9 cellular contexts compared by ENCODE assay signal in genomic region chr18:52903858-52904257, GRCh38.
DNase-seq lines count a peak whose midpoint lies in the region; TF ChIP-seq lines count a peak whose summit lies in the region.
"Had no signal": no experiment of that assay in that cellular context is flagged by ENCODE, and none has a peak within 500 bp of the region (broad histone marks: within the 10 kb centered on the region; RNA-seq: fewer than 3 reads in every experiment).

No MANE protein-coding gene starts in this region.

- no peak overlapping the region for H2BK5ac ChIP-seq in trophoblast cell (ENCODE audit: low read depth, low read length, poor library complexity)

- no peak overlapping the region for H3K18ac ChIP-seq in trophoblast cell (ENCODE audit: low read length)

- H3K27me3 ChIP-seq in A673 (replicated peaks; ENCODE audit: insufficient read depth, low read depth, low read length, poor library complexity), result no peaks in the 10 kb centered on the region
- no peaks in the 10 kb centered on the region for H3K27me3 ChIP-seq in trophoblast cell (ENCODE audit: insufficient read depth, low read length)

- H3K14ac ChIP-seq in trophoblast cell (ENCODE audit: low read length), result no peak overlapping the region

- H4K12ac ChIP-seq in trophoblast cell (ENCODE audit: low read depth, low read length), result no peak overlapping the region

- no peak overlapping the region for H3K4me2 ChIP-seq in trophoblast cell (ENCODE audit: low read length)

- no peak overlapping the region for H2AK5ac ChIP-seq in trophoblast cell (ENCODE audit: low read length)

- no peak overlapping the region for H2BK12ac ChIP-seq in trophoblast cell (ENCODE audit: low read length)

- H3K27ac ChIP-seq in A673 (ENCODE audit: low read depth, low read length, poor library complexity, severe bottlenecking) (no peak overlapping the region), trophoblast cell (ENCODE audit: low read depth, low read length) (no peak overlapping the region), coronary artery (no peak overlapping the region)
- H3K27ac ChIP-seq: parathyroid adenoma had no signal

- no peak overlapping the region for H3K4ac ChIP-seq in trophoblast cell (ENCODE audit: low read depth, low read length)

- no peak overlapping the region for H3K4me3 ChIP-seq in A673 (ENCODE audit: low read depth, low read length, poor library complexity, severe bottlenecking)
- H3K4me3 ChIP-seq in trophoblast cell (ENCODE audit: low read depth, low read length), result no peak overlapping the region
- no peak overlapping the region for H3K4me3 ChIP-seq in coronary artery

- no peaks in the 10 kb centered on the region for H3K79me1 ChIP-seq in trophoblast cell (ENCODE audit: low read length)

- H2AFZ ChIP-seq in trophoblast cell (ENCODE audit: insufficient read depth, low read length, poor library complexity), result no peak overlapping the region
- H2AFZ ChIP-seq: parathyroid adenoma had no signal

- no peak overlapping the region for H3K23ac ChIP-seq in trophoblast cell (ENCODE audit: low read length)

- TF ChIP-seq CTCF in A673 (conservative IDR thresholded peaks at IDR 0.05; ENCODE audit: low read depth, low read length) (peak; percentile 93), GM12874 (IDR thresholded peaks at IDR 0.05; ENCODE audit: insufficient read depth, low read depth, low read length) (peak; percentile 43; the same call in 1 of the 2 replicates), coronary artery (IDR thresholded peaks at IDR 0.05) (no peak)

- BruUV-seq in A673 (replicated peaks; lab: Mats Ljungman, UMichigan), result no TSS peak

- H3K4me1 ChIP-seq in A673 (ENCODE audit: insufficient read depth, low read length, poor library complexity, severe bottlenecking), result peaks cover 25% of the 10 kb centered on the region
- H3K4me1 ChIP-seq in trophoblast cell (ENCODE audit: control insufficient read depth in 1 of 2, insufficient read depth in 2 of 2, low read length in 2 of 2), result peaks cover 2 to 4% of the 10 kb centered on the region in 2 experiments
- H3K4me1 ChIP-seq: parathyroid adenoma had no signal

- no peaks in the 10 kb centered on the region for H3K36me3 ChIP-seq in A673 (ENCODE audit: insufficient read depth, low read length, poor library complexity, severe bottlenecking)
- no peaks in the 10 kb centered on the region for H3K36me3 ChIP-seq in trophoblast cell (ENCODE audit: control insufficient read depth in 1 of 2, insufficient read depth in 2 of 2, low read length in 2 of 2)

- H3K79me2 ChIP-seq in trophoblast cell (ENCODE audit: control insufficient read depth, insufficient read depth, low read length, poor library complexity), result no peaks in the 10 kb centered on the region
- H3K79me2 ChIP-seq: parathyroid adenoma had no signal

- H3K9me3 ChIP-seq in A673 (ENCODE audit: low read depth, low read length, poor library complexity, severe bottlenecking), result no peaks in the 10 kb centered on the region
- no peaks in the 10 kb centered on the region for H3K9me3 ChIP-seq in trophoblast cell (ENCODE audit: insufficient read depth, low read depth, low read length)

- POLR2A ChIA-PET in A673 (lab: Charles Lee; ENCODE audit: low non-redundant PET), result interaction anchor here (0.7 kb wide), 1 partner anchor 21 kb away, joined by 3 read pairs; no protein-coding TSS in a partner anchor

- intact Hi-C loops in A673 (cut with micrococcal nuclease; ENCODE audit: unreplicated experiment), result loop anchor here (5.0 to 10.0 kb wide), 3 partner anchors 179 to 1237 kb away; partner anchors contain the start of gene DCC

- no peak overlapping the region for H4K8ac ChIP-seq in trophoblast cell (ENCODE audit: low read depth, low read length)

- no peak overlapping the region for H3K9ac ChIP-seq in trophoblast cell (ENCODE audit: low read length)
- H3K9ac ChIP-seq: parathyroid adenoma had no signal

- CTCF ChIA-PET in A673 (lab: Charles Lee), result no interaction called here

- H2BK120ac ChIP-seq in trophoblast cell (ENCODE audit: insufficient read depth, low read length, poor library complexity), result no peak overlapping the region

- H4K91ac ChIP-seq in trophoblast cell (ENCODE audit: low read depth, low read length), result no peak overlapping the region

- DNase-seq in A673 (ENCODE audit: low spot score) (peak; percentile 85), NCI-H460 (ENCODE audit: extremely low read depth, low read depth) (peak; percentile 1), cerebellum (ENCODE audit: low spot score) (peak; percentile 37), trophoblast cell (peak; percentile 37 to 39), coronary artery (ENCODE audit: low spot score) (no peak), MV-4-11 (lab: John Stamatoyannopoulos, UW) (no peak), OCI-M2 (lab: John Stamatoyannopoulos, UW; ENCODE audit: unreplicated experiment) (no peak)

- no CpG with 5 or more reads among the region's 3 CpGs for WGBS in trophoblast cell (ENCODE audit: extremely low coverage, insufficient coverage, insufficient read length)

Comparison
In these comparisons a context has a peak if more than half of its experiments do, and no peak if none do; other contexts are left out.
1. DNase-seq: peak in A673 (single experiment), NCI-H460 (single experiment), cerebellum (single experiment) and trophoblast cell (2 of 2); none in coronary artery (single experiment), MV-4-11 (single experiment) and OCI-M2 (single experiment).